Comparison of ENCODE assay signal across 4 cellular contexts in genomic region chr6:167180086-167180485, GRCh38. TPM values are rescaled to one million over a fixed set of nuclear protein-coding genes. Genes with fewer than 3 reads are reported as not detected.
"Had no signal": no experiment of that assay in that cellular context is flagged by ENCODE, and none has a peak within 500 bp of the region (broad histone marks: within the 10 kb centered on the region; RNA-seq: fewer than 3 reads in every experiment).

No MANE protein-coding gene starts in this region.

RNA-seq across cellular contexts. Expression of gene GPR31, which starts 22.3 kb away (rescaled TPM):
- total RNA-seq: LHCN-M2, M059J, MCF 10A, NCI-H460 had no signal

RNA-seq across cellular contexts. Expression of gene CCR6, which starts 57.2 kb away (rescaled TPM):
- total RNA-seq: LHCN-M2, MCF 10A, NCI-H460 had no signal
